Comparison of ENCODE assay signal across 8 cellular contexts in the genomic region with DNA sequence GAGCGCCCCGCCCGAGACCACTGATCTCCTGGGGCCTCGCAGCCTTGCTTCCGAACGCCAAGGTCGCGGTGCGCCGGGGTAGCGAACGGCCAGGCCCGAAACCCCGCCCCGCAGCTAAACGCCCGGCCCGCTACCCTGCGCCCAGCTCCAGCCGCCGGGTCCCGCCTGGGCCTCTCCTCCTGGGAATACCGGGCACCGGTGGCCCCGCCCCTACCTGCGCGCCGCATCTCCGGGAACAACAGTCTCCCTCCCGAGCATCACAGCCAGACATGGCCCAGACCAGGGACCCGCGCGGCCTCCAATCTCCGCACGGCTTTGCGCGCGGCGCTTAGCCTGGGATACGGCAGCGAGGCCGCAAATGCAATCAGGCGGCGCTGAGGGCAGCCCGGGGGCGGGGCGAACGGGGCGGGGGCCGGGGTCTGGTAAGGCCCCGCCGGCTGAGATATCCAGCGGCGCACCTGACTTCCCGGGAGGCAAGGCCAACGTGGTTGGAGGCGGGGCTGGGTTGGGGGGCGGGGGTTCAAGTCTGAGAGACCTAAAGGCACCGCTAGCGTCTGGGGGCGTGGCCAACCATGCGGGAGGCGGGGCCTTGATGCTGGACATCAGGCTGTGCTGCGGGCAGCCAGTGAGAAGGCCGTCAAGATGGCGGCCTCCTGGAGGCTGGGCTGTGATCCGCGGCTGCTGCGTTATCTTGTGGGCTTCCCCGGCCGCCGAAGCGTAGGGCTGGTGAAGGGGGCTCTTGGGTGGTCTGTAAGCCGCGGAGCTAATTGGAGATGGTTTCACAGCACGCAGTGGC. TPM values are rescaled to one million over a fixed set of nuclear protein-coding genes. Genes with fewer than 3 reads are reported as not detected.
DNase-seq lines count a peak whose midpoint lies in the region; ATAC-seq and TF ChIP-seq lines count a peak whose summit lies in the region.

APIP (minus strand) TSS at position 366 of the 796 bp plus-strand sequence; CDS start at position 271, 95 bp downstream.
PDHX (plus strand) TSS at position 605 of the 796 bp plus-strand sequence; CDS start at position 643, 38 bp downstream.

- peak within 1 kb of the TSS; percentile 96 to 99 (median 98) for H3K27ac Mint-ChIP-seq in CD4-positive, CD25-positive, alpha-beta regulatory T cell
- peak within 1 kb of the TSS; percentile 98 for H3K27ac Mint-ChIP-seq in dendritic cell treated with granulocyte-macrophage colony-stimulating factor and Interleukin-4, amounts not matched to agents 40 ng/mL and 50 ng/mL, for 4 days

- H3K4me1 ChIP-seq in CD4-positive, CD25-positive, alpha-beta regulatory T cell (ENCODE audit: control insufficient read depth, insufficient read depth, low read length, poor library complexity, severe bottlenecking) = peaks cover 31% of the 10 kb centered on the region
- H3K4me1 ChIP-seq in left lung = peaks cover 6 to 31% of the 10 kb centered on the region in 2 donors

- ATAC-seq in CD4-positive, CD25-positive, alpha-beta regulatory T cell (ENCODE audit: low read depth in 2 of 2) = peak; percentile 87 to 92
- ATAC-seq in GM19438 (IDR thresholded peaks at IDR 0.05; ENCODE audit: low read depth, unreplicated experiment) (peak; percentile 86), HG03571 (IDR thresholded peaks at IDR 0.05; ENCODE audit: unreplicated experiment) (peak; percentile 91), left lung (peak; percentile 95)

- H3K4me3 Mint-ChIP-seq in CD4-positive, CD25-positive, alpha-beta regulatory T cell = peak within 1 kb of the TSS; percentile 95 to 99 (median 98)
- H3K4me3 Mint-ChIP-seq in dendritic cell treated with granulocyte-macrophage colony-stimulating factor and Interleukin-4, amounts not matched to agents 40 ng/mL and 50 ng/mL, for 4 days = peak within 1 kb of the TSS; percentile 96

- H3K9me3 ChIP-seq in CD4-positive, CD25-positive, alpha-beta regulatory T cell (ENCODE audit: control insufficient read depth in 2 of 2, low read length in 2 of 2) = no peaks in the 10 kb centered on the region
- no peaks in the 10 kb centered on the region for H3K9me3 ChIP-seq in left lung

- TF ChIP-seq CTCF in left lung (IDR thresholded peaks at IDR 0.05) = no peak

- no peaks in the 10 kb centered on the region for H3K36me3 ChIP-seq in CD4-positive, CD25-positive, alpha-beta regulatory T cell (ENCODE audit: control insufficient read depth, insufficient read depth, low read length)
- peaks cover 0 to 8% of the 10 kb centered on the region in 2 donors for H3K36me3 ChIP-seq in left lung

- peak; percentile 89 to 99 (median 98) for DNase-seq in CD4-positive, CD25-positive, alpha-beta regulatory T cell
- DNase-seq in NCI-H774 (lab: John Stamatoyannopoulos, UW) (peak; percentile 98), left lung (peak; percentile 100)
- peak; percentile 99 for DNase-seq in activated CD4-positive, alpha-beta T cell treated with anti-CD3 and anti-CD28 coated beads, Interleukin-2, amount 50 U/mL, for 4 hours
- DNase-seq in stimulated activated CD4-positive, alpha-beta T cell treated with anti-CD3 and anti-CD28 coated beads, Interleukin-2, amount 100 ng/mL, for 4 hours (ENCODE audit: low read depth) = peak; percentile 91

- H3K27me3 ChIP-seq in CD4-positive, CD25-positive, alpha-beta regulatory T cell (ENCODE audit: control insufficient read depth, insufficient read depth, low read length) = no peaks in the 10 kb centered on the region
- no peaks in the 10 kb centered on the region for H3K27me3 ChIP-seq in left lung

- peaks cover 13% of the 10 kb centered on the region for H3K36me3 Mint-ChIP-seq in CD4-positive, CD25-positive, alpha-beta regulatory T cell
- H3K36me3 Mint-ChIP-seq in dendritic cell treated with granulocyte-macrophage colony-stimulating factor and Interleukin-4, amounts not matched to agents 40 ng/mL and 50 ng/mL, for 4 days (ENCODE audit: low read depth) = peaks cover 47% of the 10 kb centered on the region

- intact Hi-C loops in dendritic cell treated with granulocyte-macrophage colony-stimulating factor and Interleukin-4, amounts not matched to agents 40 ng/mL and 50 ng/mL, for 4 days (cut with micrococcal nuclease) = loop anchor here (5.0 kb wide), 1 partner anchor 864 kb away; the partner anchor contains the start of gene CAPRIN1
- intact Hi-C loops in left lung (cut with DNase I) = no loop called here

- H3K4me3 ChIP-seq in CD4-positive, CD25-positive, alpha-beta regulatory T cell (ENCODE audit: low read depth, low read length) = peak within 1 kb of the TSS; percentile 86
- H3K4me3 ChIP-seq in left lung = peak within 1 kb of the TSS; percentile 75 to 83

- peak within 1 kb of the TSS; percentile 86 for H3K27ac ChIP-seq in CD4-positive, CD25-positive, alpha-beta regulatory T cell (ENCODE audit: insufficient read depth, low read length, poor library complexity, severe bottlenecking)
- peak within 1 kb of the TSS; percentile 92 to 98 for H3K27ac ChIP-seq in left lung

- H3K27me3 Mint-ChIP-seq in CD4-positive, CD25-positive, alpha-beta regulatory T cell = no peaks in the 10 kb centered on the region
- no peaks in the 10 kb centered on the region for H3K27me3 Mint-ChIP-seq in dendritic cell treated with granulocyte-macrophage colony-stimulating factor and Interleukin-4, amounts not matched to agents 40 ng/mL and 50 ng/mL, for 4 days

- H3K4me1 Mint-ChIP-seq in CD4-positive, CD25-positive, alpha-beta regulatory T cell = peaks cover 26 to 72% (median 55%) of the 10 kb centered on the region in 4 donors
- H3K4me1 Mint-ChIP-seq in dendritic cell treated with granulocyte-macrophage colony-stimulating factor and Interleukin-4, amounts not matched to agents 40 ng/mL and 50 ng/mL, for 4 days (ENCODE audit: low read depth) = peaks cover 61% of the 10 kb centered on the region

- H3K9me3 Mint-ChIP-seq in CD4-positive, CD25-positive, alpha-beta regulatory T cell = no peaks in the 10 kb centered on the region
- no peaks in the 10 kb centered on the region for H3K9me3 Mint-ChIP-seq in dendritic cell treated with granulocyte-macrophage colony-stimulating factor and Interleukin-4, amounts not matched to agents 40 ng/mL and 50 ng/mL, for 4 days

RNA-seq across cellular contexts. Expression of gene APIP, which starts in this region (rescaled TPM):
- 13.6 TPM for total RNA-seq in CD4-positive, CD25-positive, alpha-beta regulatory T cell
- 10 to 100 TPM; 15.0 to 26.9 (median 22.1) TPM for polyA plus RNA-seq in CD4-positive, CD25-positive, alpha-beta regulatory T cell
- 10 to 100 TPM; 26.4 to 33.4 TPM for total RNA-seq in left lung

RNA-seq across cellular contexts. Expression of gene PDHX, which starts in this region (rescaled TPM):
- 22.0 TPM for total RNA-seq in CD4-positive, CD25-positive, alpha-beta regulatory T cell
- polyA plus RNA-seq in CD4-positive, CD25-positive, alpha-beta regulatory T cell = 10 to 100 TPM; 18.2 to 24.1 (median 19.6) TPM
- total RNA-seq in left lung = 10 to 100 TPM; 33.6 to 38.8 TPM

Comparison
In these comparisons a context has a peak if more than half of its experiments do, and no peak if none do; other contexts are left out.
1. Peak in every context shown above with its lines: DNase-seq, ATAC-seq, H3K4me3 ChIP-seq and H3K27ac ChIP-seq.